Comparison of ENCODE assay signal across 7 cellular contexts in genomic region chr10:122566632-122567031, GRCh38. TPM values are rescaled to one million over a fixed set of nuclear protein-coding genes. Genes with fewer than 3 reads are reported as not detected.
"Had no signal": no experiment of that assay in that cellular context is flagged by ENCODE, and none has a peak within 500 bp of the region (broad histone marks: within the 10 kb centered on the region; RNA-seq: fewer than 3 reads in every experiment).

No MANE protein-coding gene starts in this region.

- DNase-seq: GOT3, KG1 had no signal

- H3K4me1 ChIP-seq: HAP-1 had no signal

- H3K36me3 ChIP-seq: HAP-1 had no signal

- H3K27ac Mint-ChIP-seq: IgD-negative memory B cell had no signal

- H3K4me3 ChIP-seq: HAP-1 had no signal

- H3K27ac ChIP-seq: GM23248, HL-60 had no signal

- H3K9me3 ChIP-seq: HAP-1 had no signal

- H3K4me1 Mint-ChIP-seq: IgD-negative memory B cell had no signal

- H3K9ac ChIP-seq: GM23248 had no signal

- H3K4me3 Mint-ChIP-seq: IgD-negative memory B cell had no signal

RNA-seq across cellular contexts. Expression of gene DMBT1, which starts 6.1 kb away (rescaled TPM):
- total RNA-seq: GM23248, H4 had no signal
- polyA plus RNA-seq: GM23248, IgD-negative memory B cell had no signal
